Comparison of ENCODE assay signal across 23 cellular contexts in the genomic region with DNA sequence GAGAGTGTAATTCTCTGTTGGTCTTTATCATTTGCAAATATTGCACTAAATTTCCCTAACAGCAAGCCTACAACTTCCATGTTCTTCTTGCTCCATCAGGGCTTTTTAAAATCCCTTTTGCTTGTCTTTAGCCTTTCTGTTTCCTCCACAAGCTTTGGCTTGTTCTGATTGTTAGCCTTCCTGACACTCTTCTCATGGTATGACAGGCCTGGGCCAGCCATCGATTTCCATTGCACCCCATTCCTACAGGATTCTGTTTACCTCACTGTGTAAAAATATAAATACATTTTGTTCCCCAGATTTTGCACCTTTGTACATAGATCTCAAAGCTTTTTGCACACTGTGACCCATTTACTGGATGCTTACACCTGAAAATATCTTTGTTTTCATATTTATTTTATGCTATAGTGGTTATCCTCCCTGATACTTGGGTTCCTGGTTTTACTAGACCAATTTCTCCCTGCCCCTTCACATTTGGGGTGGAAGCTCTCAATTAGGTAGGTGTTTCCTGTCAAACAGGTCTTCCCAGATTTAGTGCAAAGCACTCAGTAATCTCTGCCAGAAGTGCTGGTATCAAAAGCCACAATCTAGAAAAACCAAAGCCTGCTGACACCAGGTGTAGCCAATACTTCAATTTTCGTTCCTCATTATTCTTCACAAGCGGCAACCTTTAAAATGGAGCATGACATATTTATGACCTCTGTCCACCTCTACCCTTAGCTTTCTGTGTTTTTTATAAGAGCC. TPM values are rescaled to one million over a fixed set of nuclear protein-coding genes. Genes with fewer than 3 reads are reported as not detected.
DNase-seq lines count a peak whose midpoint lies in the region; ATAC-seq and TF ChIP-seq lines count a peak whose summit lies in the region.
"Had no signal": no experiment of that assay in that cellular context is flagged by ENCODE, and none has a peak within 500 bp of the region (broad histone marks: within the 10 kb centered on the region; RNA-seq: fewer than 3 reads in every experiment).

No MANE protein-coding gene starts in this region.

- H2AK5ac ChIP-seq in neuronal stem cell (ENCODE audit: low read depth, low read length) = no peak overlapping the region

- no peak overlapping the region for H3K27ac Mint-ChIP-seq in CD4-positive, alpha-beta memory T cell
- H3K27ac Mint-ChIP-seq: activated CD4-positive, alpha-beta T cell treated with anti-CD3 and anti-CD28 coated beads, Interleukin-2, amount 10 ng/mL, durations not matched to agents 24 days and 14 days; dendritic cell treated with granulocyte-macrophage colony-stimulating factor and Interleukin-4, amounts not matched to agents 40 ng/mL and 50 ng/mL, for 4 days; T-cell had no signal

- H2BK12ac ChIP-seq in neuronal stem cell (ENCODE audit: low read length) = no peak overlapping the region

- H3K4me1 ChIP-seq in breast epithelium = no peaks in the 10 kb centered on the region
- peaks cover 30% of the 10 kb centered on the region for H3K4me1 ChIP-seq in parathyroid adenoma
- no peaks in the 10 kb centered on the region for H3K4me1 ChIP-seq in CD4-positive, alpha-beta memory T cell (ENCODE audit: insufficient read depth, low read length)
- H3K4me1 ChIP-seq in neuronal stem cell (ENCODE audit: control insufficient read depth in 2 of 2, insufficient read depth in 1 of 2, low read depth in 1 of 2, low read length in 2 of 2) = no peaks in the 10 kb centered on the region
- H3K4me1 ChIP-seq: BE2C, transverse colon had no signal

- DNase-seq in DMS153 treated with DMSO at 0.1 percent for 48 hours (lab: John Stamatoyannopoulos, UW; ENCODE audit: unreplicated experiment) (peak; percentile 60), NCI-H1417 treated with DMSO at 0.1 percent for 48 hours (lab: John Stamatoyannopoulos, UW) (peak; percentile 61), breast epithelium (ENCODE audit: low spot score in 2 of 2) (no peak), neuronal stem cell (ENCODE audit: low spot score) (no peak), activated T-cell treated with anti-CD3 and anti-CD28 coated beads for 4 hours (no peak)
- no peak for DNase-seq in activated T-cell treated with anti-CD3 and anti-CD28 coated beads, Interleukin-2, amount 50 U/mL, for 4 hours
- no peak for DNase-seq in CD4-positive, alpha-beta memory T cell
- DNase-seq: activated CD4-positive, alpha-beta T cell treated with anti-CD3 and anti-CD28 coated beads, Interleukin-2, amount 10 ng/mL, durations not matched to agents 24 days and 14 days; activated effector memory CD4-positive, alpha-beta T cell treated with anti-CD3 and anti-CD28 coated beads, Interleukin-2, amount 50 U/mL, for 16 hours; BE2C; foreskin fibroblast; NCI-H2107; NCI-H69; SHP77 treated with DMSO at 0.1 percent for 48 hours; stimulated activated CD4-positive, alpha-beta T cell treated with anti-CD3 and anti-CD28 coated beads, Interleukin-4, amount 100 ng/mL, for 1 hour; stimulated activated naive CD8-positive, alpha-beta T cell treated with anti-CD3 and anti-CD28 coated beads, Interleukin-15, Interleukin-2, amounts not matched to agents 100 U/mL and 50 U/mL, for 24 hours; T-cell; transverse colon had no signal

- H4K91ac ChIP-seq in neuronal stem cell (ENCODE audit: low read depth, low read length, poor library complexity) = no peak overlapping the region

- H3K27ac ChIP-seq in breast epithelium (peak overlapping the region; percentile 50 to 69), parathyroid adenoma (peak overlapping the region; percentile 81), neuronal stem cell (replicated peaks; ENCODE audit: low read length) (no peak overlapping the region)
- H3K27ac ChIP-seq in CD4-positive, alpha-beta memory T cell (ENCODE audit: low read depth, low read length) = no peak overlapping the region
- H3K27ac ChIP-seq: hepatocyte, neutrophil, transverse colon had no signal

- H2BK5ac ChIP-seq in neuronal stem cell (ENCODE audit: low read length) = no peak overlapping the region

- no peaks in the 10 kb centered on the region for H3K79me1 ChIP-seq in neuronal stem cell (ENCODE audit: low read depth, low read length)

- no peak for TF ChIP-seq POLR2A in breast epithelium (IDR thresholded peaks at IDR 0.05)

- no peak overlapping the region for H2BK15ac ChIP-seq in neuronal stem cell (ENCODE audit: low read length)

- peak overlapping the region; percentile 61 for H2AFZ ChIP-seq in parathyroid adenoma
- H2AFZ ChIP-seq in neuronal stem cell (ENCODE audit: low read length) = no peak overlapping the region
- H2AFZ ChIP-seq: hepatocyte had no signal

- H3K27me3 ChIP-seq in breast epithelium = no peaks in the 10 kb centered on the region
- H3K27me3 ChIP-seq in parathyroid adenoma (ENCODE audit: control insufficient read depth, insufficient read depth, low read length) = no peaks in the 10 kb centered on the region
- H3K27me3 ChIP-seq in CD4-positive, alpha-beta memory T cell (ENCODE audit: insufficient read depth, low read length) = no peaks in the 10 kb centered on the region
- H3K27me3 ChIP-seq in neuronal stem cell (ENCODE audit: control insufficient read depth in 3 of 3, insufficient read depth in 3 of 3, low read depth in 1 of 3, low read length in 3 of 3) = peaks cover 0 to 3% (median 0%) of the 10 kb centered on the region in 3 experiments
- H3K27me3 ChIP-seq: hepatocyte, neutrophil, transverse colon had no signal

- H2BK120ac ChIP-seq in neuronal stem cell (ENCODE audit: low read depth, low read length) = no peak overlapping the region

- H3K9ac ChIP-seq in parathyroid adenoma (no peak overlapping the region), neuronal stem cell (ENCODE audit: low read depth, low read length, poor library complexity) (no peak overlapping the region)

- H3K23ac ChIP-seq in neuronal stem cell (ENCODE audit: low read depth, low read length, poor library complexity) = no peak overlapping the region

- intact Hi-C loops in breast epithelium (cut with DNase I; ENCODE audit: low total_unique reads) = no loop called here
- intact Hi-C loops in CD4-positive, alpha-beta memory T cell (cut with micrococcal nuclease) = no loop called here

- no peaks in the 10 kb centered on the region for H3K9me3 ChIP-seq in breast epithelium
- H3K9me3 ChIP-seq in parathyroid adenoma (ENCODE audit: control insufficient read depth, low read length) = no peaks in the 10 kb centered on the region
- H3K9me3 ChIP-seq in CD4-positive, alpha-beta memory T cell (ENCODE audit: control insufficient read depth in 1 of 2, low read length in 2 of 2) = no peaks in the 10 kb centered on the region
- no peaks in the 10 kb centered on the region for H3K9me3 ChIP-seq in neuronal stem cell (replicated peaks in 1 of 2; ENCODE audit: control insufficient read depth in 2 of 2, insufficient read depth in 1 of 2, low read depth in 1 of 2, low read length in 2 of 2)
- H3K9me3 ChIP-seq: BE2C, neutrophil, transverse colon had no signal

- no peaks in the 10 kb centered on the region for H3K79me2 ChIP-seq in parathyroid adenoma
- H3K79me2 ChIP-seq: hepatocyte had no signal

- H3K18ac ChIP-seq in neuronal stem cell (ENCODE audit: low read length) = no peak overlapping the region

- no peak overlapping the region for H4K8ac ChIP-seq in neuronal stem cell (ENCODE audit: low read depth, low read length)

- no peaks in the 10 kb centered on the region for H3K36me3 Mint-ChIP-seq in activated T-cell treated with anti-CD3 and anti-CD28 coated beads, Interleukin-2, amount 50 U/mL, for 4 hours (ENCODE audit: insufficient read depth)
- H3K36me3 Mint-ChIP-seq in CD4-positive, alpha-beta memory T cell = no peaks in the 10 kb centered on the region
- H3K36me3 Mint-ChIP-seq: T-cell had no signal

- H3K36me3 ChIP-seq in breast epithelium = no peaks in the 10 kb centered on the region
- no peaks in the 10 kb centered on the region for H3K36me3 ChIP-seq in parathyroid adenoma (ENCODE audit: control insufficient read depth, insufficient read depth, low read length)
- no peaks in the 10 kb centered on the region for H3K36me3 ChIP-seq in CD4-positive, alpha-beta memory T cell (ENCODE audit: insufficient read depth, low read length)
- H3K36me3 ChIP-seq in neuronal stem cell (replicated peaks in 1 of 2; ENCODE audit: control insufficient read depth in 2 of 2, insufficient read depth in 2 of 2, low read length in 2 of 2) = no peaks in the 10 kb centered on the region
- H3K36me3 ChIP-seq: BE2C, neutrophil, transverse colon had no signal

- no peaks in the 10 kb centered on the region for H3K4me1 Mint-ChIP-seq in activated T-cell treated with anti-CD3 and anti-CD28 coated beads, Interleukin-2, amount 50 U/mL, for 4 hours (ENCODE audit: low read depth)
- H3K4me1 Mint-ChIP-seq in CD4-positive, alpha-beta memory T cell = no peaks in the 10 kb centered on the region
- H3K4me1 Mint-ChIP-seq: activated CD4-positive, alpha-beta T cell treated with anti-CD3 and anti-CD28 coated beads, Interleukin-2, amount 10 ng/mL, durations not matched to agents 24 days and 14 days; T-cell had no signal

- no peak overlapping the region for H3K4ac ChIP-seq in neuronal stem cell (ENCODE audit: low read length)

- CTCF ChIA-PET in CD4-positive, alpha-beta memory T cell (lab: Charles Lee; ENCODE audit: partially characterized antibody) = no interaction called here

- POLR2A ChIA-PET in CD4-positive, alpha-beta memory T cell (lab: Charles Lee; ENCODE audit: partially characterized antibody) = no interaction called here

- peaks cover 5% of the 10 kb centered on the region for H3K27me3 Mint-ChIP-seq in activated T-cell treated with anti-CD3 and anti-CD28 coated beads, Interleukin-2, amount 50 U/mL, for 4 hours (ENCODE audit: low read depth)
- peaks cover 5 to 9% of the 10 kb centered on the region in 2 donors for H3K27me3 Mint-ChIP-seq in CD4-positive, alpha-beta memory T cell
- H3K27me3 Mint-ChIP-seq: activated CD4-positive, alpha-beta T cell treated with anti-CD3 and anti-CD28 coated beads, Interleukin-2, amount 10 ng/mL, durations not matched to agents 24 days and 14 days; dendritic cell treated with granulocyte-macrophage colony-stimulating factor and Interleukin-4, amounts not matched to agents 40 ng/mL and 50 ng/mL, for 4 days had no signal

- no peak overlapping the region for H3K4me3 ChIP-seq in breast epithelium
- H3K4me3 ChIP-seq in parathyroid adenoma (ENCODE audit: low read depth, low read length) = peak overlapping the region; percentile 36
- no peak overlapping the region for H3K4me3 ChIP-seq in CD4-positive, alpha-beta memory T cell (ENCODE audit: low read length in 2 of 2)
- H3K4me3 ChIP-seq in neuronal stem cell (ENCODE audit: low read length in 2 of 2) = no peak overlapping the region
- H3K4me3 ChIP-seq: GM12878, hepatocyte, transverse colon had no signal

- H3K14ac ChIP-seq in neuronal stem cell (ENCODE audit: low read length) = no peak overlapping the region

- no peaks in the 10 kb centered on the region for H3K9me3 Mint-ChIP-seq in activated T-cell treated with anti-CD3 and anti-CD28 coated beads, Interleukin-2, amount 50 U/mL, for 4 hours
- H3K9me3 Mint-ChIP-seq in CD4-positive, alpha-beta memory T cell = no peaks in the 10 kb centered on the region
- H3K9me3 Mint-ChIP-seq: activated CD4-positive, alpha-beta T cell treated with anti-CD3 and anti-CD28 coated beads, Interleukin-2, amount 10 ng/mL, durations not matched to agents 24 days and 14 days; dendritic cell treated with granulocyte-macrophage colony-stimulating factor and Interleukin-4, amounts not matched to agents 40 ng/mL and 50 ng/mL, for 4 days; T-cell had no signal

- no peak for ATAC-seq in activated T-cell treated with anti-CD3 and anti-CD28 coated beads, Interleukin-2, amount 50 U/mL, for 4 hours
- ATAC-seq: GM12878; stimulated activated naive CD8-positive, alpha-beta T cell treated with anti-CD3 and anti-CD28 coated beads, Interleukin-15, Interleukin-2, amounts not matched to agents 100 U/mL and 50 U/mL, for 24 hours had no signal

- WGBS in neuronal stem cell (ENCODE audit: extremely low coverage in 2 of 2, insufficient read length in 2 of 2, insufficient replicate concordance in 1 of 2), 2 donors = no CpG with 5 or more reads among the region's 3 CpGs

- TF ChIP-seq CTCF in breast epithelium (IDR thresholded peaks at IDR 0.05) (no peak), parathyroid adenoma (IDR thresholded peaks at IDR 0.05) (no peak)

- peak overlapping the region; percentile 58 for H3K4me2 ChIP-seq in parathyroid adenoma (ENCODE audit: low read length)
- no peak overlapping the region for H3K4me2 ChIP-seq in neuronal stem cell (ENCODE audit: insufficient read depth, low read length, poor library complexity, severe bottlenecking)
- H3K4me2 ChIP-seq: hepatocyte had no signal

- no peak overlapping the region for H3K4me3 Mint-ChIP-seq in activated T-cell treated with anti-CD3 and anti-CD28 coated beads, Interleukin-2, amount 50 U/mL, for 4 hours
- no peak overlapping the region for H3K4me3 Mint-ChIP-seq in CD4-positive, alpha-beta memory T cell
- H3K4me3 Mint-ChIP-seq: activated CD4-positive, alpha-beta T cell treated with anti-CD3 and anti-CD28 coated beads, Interleukin-2, amount 10 ng/mL, durations not matched to agents 24 days and 14 days; dendritic cell treated with granulocyte-macrophage colony-stimulating factor and Interleukin-4, amounts not matched to agents 40 ng/mL and 50 ng/mL, for 4 days; T-cell had no signal

RNA-seq across cellular contexts. Expression of a gene that starts 57.9 kb away (rescaled TPM):
- total RNA-seq in breast epithelium = 10 to 100 TPM; 10.4 to 43.6 (median 20.6) TPM
- under 1 TPM; 0.03 to 0.46 (median 0.42) TPM for total RNA-seq in activated T-cell treated with anti-CD3 and anti-CD28 coated beads, Interleukin-2, amount 50 U/mL, for 4 hours
- under 1 TPM; 0.25 to 0.81 TPM for total RNA-seq in CD4-positive, alpha-beta memory T cell
- under 1 TPM in 1 of 2 donors, not detected in 1; 0.24 TPM for polyA plus RNA-seq in CD4-positive, alpha-beta memory T cell
- 15.3 TPM for polyA plus RNA-seq in neuronal stem cell (2013, experiment 1 of 2)
- 15.4 TPM for polyA plus RNA-seq in neuronal stem cell (2013, experiment 2 of 2)

Comparison
In these comparisons a context has a peak if more than half of its experiments do, and no peak if none do; other contexts are left out.
1. DNase-seq: peak in DMS153 treated with DMSO at 0.1 percent for 48 hours (single experiment) and NCI-H1417 treated with DMSO at 0.1 percent for 48 hours (single experiment); none in breast epithelium (0 of 2), activated T-cell treated with anti-CD3 and anti-CD28 coated beads, Interleukin-2, amount 50 U/mL, for 4 hours (single experiment), CD4-positive, alpha-beta memory T cell (0 of 5), neuronal stem cell (single experiment) and activated T-cell treated with anti-CD3 and anti-CD28 coated beads for 4 hours (single experiment).
2. H3K27ac ChIP-seq: peak in breast epithelium (2 of 2) and parathyroid adenoma (single experiment); none in CD4-positive, alpha-beta memory T cell (single experiment) and neuronal stem cell (single experiment).
3. RNA of a gene that starts 57.9 kb away (total RNA-seq): 10.4 to 43.6 TPM in breast epithelium; 0.25 to 0.81 TPM in CD4-positive, alpha-beta memory T cell and 0.03 to 0.46 TPM in activated T-cell treated with anti-CD3 and anti-CD28 coated beads, Interleukin-2, amount 50 U/mL, for 4 hours; every median in the first group is over 4 times any median in the second.